ENCODE assay signal across 4 cellular contexts in the genomic region with DNA sequence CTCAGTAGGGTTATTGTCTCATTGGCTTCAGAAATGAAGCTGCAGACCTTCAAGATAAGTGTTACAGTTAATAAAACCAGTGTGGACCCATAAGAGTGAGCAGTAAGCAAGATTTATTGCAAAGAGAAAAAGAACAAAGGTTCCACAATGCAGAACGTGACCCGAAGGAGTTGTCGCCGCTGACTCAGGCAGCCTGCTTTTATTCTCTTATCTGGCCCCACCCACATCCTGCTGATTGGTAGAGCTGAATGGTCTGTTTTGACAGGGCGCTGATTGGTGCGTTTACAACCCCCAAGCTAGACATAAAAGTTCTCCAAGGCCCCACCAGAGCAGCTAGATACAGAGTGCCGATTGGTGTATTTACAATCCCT. TPM values are rescaled to one million over a fixed set of nuclear protein-coding genes. Genes with fewer than 3 reads are reported as not detected.
"Had no signal": no experiment of that assay in that cellular context is flagged by ENCODE, and none has a peak within 500 bp of the region (broad histone marks: within the 10 kb centered on the region; RNA-seq: fewer than 3 reads in every experiment).

No MANE protein-coding gene starts in this region.

RNA-seq across cellular contexts. Expression of a gene that starts 33.9 kb away (rescaled TPM):
- total RNA-seq: endodermal cell, endothelial cell of umbilical vein, myocyte had no signal
- polyA plus RNA-seq: endothelial cell of umbilical vein, smooth muscle cell had no signal
